ENCODE assay signal across 14 cellular contexts in the genomic region with DNA sequence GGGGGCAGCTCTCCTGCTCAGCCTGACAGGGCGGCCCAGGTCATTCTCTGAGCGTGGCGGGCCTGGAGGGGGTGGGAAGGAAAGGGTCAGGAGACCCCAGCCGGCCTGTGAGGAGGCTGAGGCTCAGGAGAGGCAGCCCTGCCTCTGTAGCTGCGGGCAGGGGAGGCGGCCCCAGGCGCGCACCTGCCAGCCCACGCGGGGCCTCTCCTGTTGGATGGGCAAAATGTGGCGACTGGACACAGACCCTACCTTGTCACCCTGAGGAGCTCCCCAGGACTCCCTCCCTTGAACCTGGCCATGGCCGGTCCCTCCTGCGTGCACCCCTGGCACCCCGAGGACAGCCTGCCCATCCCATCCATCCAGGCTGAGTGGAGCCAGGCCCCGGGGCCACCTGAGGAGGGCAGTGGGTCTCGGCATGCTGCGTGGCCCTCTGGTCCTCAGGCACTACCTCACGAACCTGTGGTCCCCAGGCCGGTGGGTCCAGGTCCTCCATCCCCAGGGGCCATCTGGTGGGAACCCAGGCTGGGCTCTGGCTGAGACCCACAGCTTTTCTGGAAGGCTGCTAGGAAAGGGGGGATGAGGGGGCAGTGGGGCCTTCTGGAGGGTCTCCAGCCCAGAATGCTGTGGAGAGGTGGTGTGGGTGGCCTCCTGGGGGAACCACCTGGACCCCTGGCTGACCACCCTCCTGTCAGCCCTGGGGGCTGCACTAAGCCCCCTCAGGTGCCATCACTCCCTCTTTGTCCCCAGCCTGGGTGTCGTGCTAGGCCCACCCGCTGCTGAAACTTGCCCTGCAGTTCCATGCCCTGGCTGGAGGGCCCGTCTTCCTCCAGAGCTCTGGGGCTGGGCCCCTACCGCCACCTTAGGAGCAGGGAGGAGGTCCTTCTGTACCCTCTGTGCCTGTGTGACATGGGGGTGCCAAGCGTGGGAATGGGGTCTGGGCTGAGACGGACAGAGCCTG. TPM values are rescaled to one million over a fixed set of nuclear protein-coding genes. Genes with fewer than 3 reads are reported as not detected.
DNase-seq lines count a peak whose midpoint lies in the region; ATAC-seq and TF ChIP-seq lines count a peak whose summit lies in the region.
"Had no signal": no experiment of that assay in that cellular context is flagged by ENCODE, and none has a peak within 500 bp of the region (broad histone marks: within the 10 kb centered on the region; RNA-seq: fewer than 3 reads in every experiment).

No MANE protein-coding gene starts in this region.

- H3K27ac ChIP-seq in heart right ventricle, result peak overlapping the region; percentile 61 to 91 (median 84)
- H3K27ac ChIP-seq in RWPE1, result peak overlapping the region; percentile 56
- H3K27ac ChIP-seq in hepatocyte, result no peak overlapping the region
- no peak overlapping the region for H3K27ac ChIP-seq in aorta (ENCODE audit: low read depth in 1 of 2, low read length in 2 of 2)

- POLR2A ChIA-PET in RWPE1 (lab: Yijun Ruan, JAX; ENCODE audit: low non-redundant PET), result no interaction called here

- H3K9me2 ChIP-seq in hepatocyte (replicated peaks; ENCODE audit: insufficient read depth), result no peaks in the 10 kb centered on the region

- TF ChIP-seq CTCF in heart right ventricle (IDR thresholded peaks at IDR 0.05) (no peak), RWPE1 (conservative IDR thresholded peaks at IDR 0.05; ENCODE audit: low read depth) (no peak), hepatocyte (IDR thresholded peaks at IDR 0.05; ENCODE audit: poor library complexity) (no peak)

- no peaks in the 10 kb centered on the region for H4K20me1 ChIP-seq in hepatocyte (ENCODE audit: insufficient read depth, poor library complexity, severe bottlenecking)

- CTCF ChIA-PET in RWPE1 (lab: Yijun Ruan, JAX), result interaction anchor here (0.9 to 2.0 kb wide), 3 partner anchors 13 to 106 kb away, joined by 4 to 8 read pairs (median 7); a partner anchor contains a TSS

- no peaks in the 10 kb centered on the region for H3K79me2 ChIP-seq in hepatocyte

- peak overlapping the region in 1 of 10 donors; percentile 32 for H3K4me3 ChIP-seq in heart right ventricle
- H3K4me3 ChIP-seq in hepatocyte, result no peak overlapping the region
- no peak overlapping the region for H3K4me3 ChIP-seq in aorta (ENCODE audit: low read length in 2 of 2)

- H3K9me3 ChIP-seq in heart right ventricle (no peaks in the 10 kb centered on the region), hepatocyte (ENCODE audit: low read depth) (no peaks in the 10 kb centered on the region), aorta (ENCODE audit: control insufficient read depth, low read length) (no peaks in the 10 kb centered on the region)

- H3K27me3 ChIP-seq in heart right ventricle, result peaks cover 0 to 25% (median 12%) of the 10 kb centered on the region in 7 donors
- no peaks in the 10 kb centered on the region for H3K27me3 ChIP-seq in hepatocyte
- no peaks in the 10 kb centered on the region for H3K27me3 ChIP-seq in aorta (ENCODE audit: control insufficient read depth in 1 of 2, insufficient read depth in 2 of 2, low read length in 1 of 2)

- DNase-seq in heart right ventricle (peak in 1 of 2 donors; percentile 10), left ventricle myocardium superior (no peak), RWPE1 (ENCODE audit: low spot score) (peak; percentile 5), hepatocyte (ENCODE audit: low spot score) (peak; percentile 10), aorta (peak; percentile 47 to 71), occipital lobe (lab: John Stamatoyannopoulos, UW) (no peak), SIG-M5 treated with dmso at 0.1 percent for 504 hours (lab: John Stamatoyannopoulos, UW; ENCODE audit: unreplicated experiment) (no peak)
- DNase-seq: CD4-positive, CD25-positive, alpha-beta regulatory T cell; GOT3; NCI-H2107; stimulated activated CD4-positive, alpha-beta T cell treated with anti-CD3 and anti-CD28 coated beads, Interleukin-12 subunit alpha, Interleukin-12 subunit beta, amount 100 ng/mL, for 4 hours; T1000 had no signal

- peak overlapping the region; percentile 87 for H3K4me2 ChIP-seq in hepatocyte

- 89 to 95% methylated on average over 25 of the region's 25 CpGs for WGBS in heart right ventricle, 2 donors
- 95% methylated on average over 25 of the region's 25 CpGs for WGBS in hepatocyte (ENCODE audit: low lambda C conversion rate, missing lambda C conversion rate)
- 85 to 92% methylated on average over 24 to 25 of the region's 25 CpGs for WGBS in aorta, 2 donors

- ATAC-seq in heart right ventricle, result no peak
- ATAC-seq in left ventricle myocardium superior, result no peak
- ATAC-seq in aorta (ENCODE audit: low FRiP score), result no peak
- no peak for ATAC-seq in HG03342 (IDR thresholded peaks at IDR 0.05; ENCODE audit: unreplicated experiment)

- H3K4me1 ChIP-seq in heart right ventricle (peaks cover 31 to 82% (median 62%) of the 10 kb centered on the region in 9 donors), hepatocyte (ENCODE audit: insufficient read depth) (peaks cover 40% of the 10 kb centered on the region), aorta (ENCODE audit: control insufficient read depth in 1 of 2, insufficient read depth in 2 of 2, low read length in 2 of 2) (no peaks in the 10 kb centered on the region)

- intact Hi-C loops in heart right ventricle (cut with DNase I) (no loop called here), left ventricle myocardium superior (cut with micrococcal nuclease) (no loop called here), aorta (cut with DNase I) (no loop called here)

- H3K36me3 ChIP-seq in heart right ventricle, result no peaks in the 10 kb centered on the region
- H3K36me3 ChIP-seq in hepatocyte (replicated peaks; ENCODE audit: insufficient read depth, low read depth), result no peaks in the 10 kb centered on the region
- no peaks in the 10 kb centered on the region for H3K36me3 ChIP-seq in aorta (ENCODE audit: control insufficient read depth in 1 of 2, insufficient read depth in 2 of 2, low read length in 1 of 2)

- no peak overlapping the region for H2AFZ ChIP-seq in hepatocyte

RNA-seq across cellular contexts. Expression of a gene that starts 15.2 kb away (rescaled TPM):
- total RNA-seq in heart right ventricle (10 to 100 TPM in 7 of 10 donors, 1 to 10 TPM in 3; 2.6 to 20.8 (median 11.7) TPM), left ventricle myocardium superior (4.0 TPM), hepatocyte (5.3 and 8.2 TPM in 2 replicates), aorta (10 to 100 TPM; 13.3 to 26.6 TPM), occipital lobe (3.6 TPM)
- polyA plus RNA-seq in heart right ventricle (1 to 10 TPM; 2.0 to 5.4 TPM), hepatocyte (13.1 and 18.7 TPM in 2 replicates), aorta (under 1 TPM; 0.50 to 0.97 TPM)
- polyA plus RNA-seq: CD4-positive, CD25-positive, alpha-beta regulatory T cell; naive thymus-derived CD8-positive, alpha-beta T cell had no signal

RNA-seq across cellular contexts. Expression of a gene that starts 39.8 kb away (rescaled TPM):
- 10 to 100 TPM; 15.2 to 21.5 (median 16.8) TPM for total RNA-seq in heart right ventricle
- polyA plus RNA-seq in heart right ventricle, result 10 to 100 TPM in 1 of 2 donors, 1 to 10 TPM in 1; 4.7 to 11.5 TPM
- 19.3 TPM for total RNA-seq in left ventricle myocardium superior
- 13.7 and 14.4 TPM in 2 replicates for total RNA-seq in hepatocyte
- 8.0 and 10.1 TPM in 2 replicates for polyA plus RNA-seq in hepatocyte
- total RNA-seq in aorta, result 10 to 100 TPM; 10.4 to 14.0 TPM
- polyA plus RNA-seq in aorta, result 1 to 10 TPM; 2.6 to 6.0 TPM
- 0.31 TPM for total RNA-seq in occipital lobe

Comparison
In these comparisons a context has a peak if more than half of its experiments do, and no peak if none do; other contexts are left out.
1. DNase-seq: peak in RWPE1 (single experiment), hepatocyte (single experiment) and aorta (2 of 2); none in left ventricle myocardium superior (single experiment), occipital lobe (single experiment) and SIG-M5 treated with dmso at 0.1 percent for 504 hours (single experiment).
2. H3K27ac ChIP-seq: peak in heart right ventricle (10 of 10) and RWPE1 (single experiment); none in hepatocyte (single experiment) and aorta (0 of 2).